Comparison of ENCODE assay signal across 20 cellular contexts in the genomic region with DNA sequence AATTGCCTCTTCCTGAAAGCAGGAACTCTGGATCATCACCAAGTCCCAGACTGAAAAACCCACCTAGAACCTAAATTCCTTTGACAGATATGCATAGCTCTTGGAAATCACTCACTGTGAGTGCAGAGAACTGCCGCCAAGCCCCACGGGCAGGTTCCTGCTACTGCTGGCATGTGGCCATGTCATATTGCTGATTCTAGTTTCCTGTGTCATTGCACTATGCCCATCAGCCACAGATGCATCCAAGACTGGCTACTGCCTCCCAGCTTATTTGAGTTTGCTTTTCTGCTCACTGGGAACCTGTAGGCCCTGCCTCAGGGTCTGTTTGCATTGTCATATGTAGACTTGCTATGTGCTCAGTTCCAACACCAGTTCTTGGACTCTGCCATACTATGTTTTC.
"Had no signal": no experiment of that assay in that cellular context is flagged by ENCODE, and none has a peak within 500 bp of the region (broad histone marks: within the 10 kb centered on the region; RNA-seq: fewer than 3 reads in every experiment).

No MANE protein-coding gene starts in this region.

- H2AFZ ChIP-seq: PC-9 had no signal

- H3K4me1 Mint-ChIP-seq: activated CD4-positive, alpha-beta T cell treated with anti-CD3 and anti-CD28 coated beads, Interleukin-2, amount 10 ng/mL, durations not matched to agents 7 days and 5 days; T-helper 17 cell had no signal

- H3K4me1 ChIP-seq: colonic mucosa had no signal

- H3K36me3 Mint-ChIP-seq: activated CD4-positive, alpha-beta memory T cell treated with anti-CD3 and anti-CD28 coated beads for 36 hours; activated naive CD8-positive, alpha-beta T cell had no signal

- H3K9me3 Mint-ChIP-seq: activated CD4-positive, alpha-beta memory T cell treated with anti-CD3 and anti-CD28 coated beads for 36 hours; activated CD4-positive, alpha-beta T cell treated with anti-CD3 and anti-CD28 coated beads, Interleukin-2, amount 10 ng/mL, durations not matched to agents 7 days and 5 days; activated naive CD4-positive, alpha-beta T cell treated with anti-CD3 and anti-CD28 coated beads for 36 hours; activated T-cell treated with anti-CD3 and anti-CD28 coated beads, Interleukin-2, amount 50 U/mL, for 4 hours had no signal

- H3K4me2 ChIP-seq: PC-9 had no signal

- H3K36me3 ChIP-seq: brain microvascular endothelial cell, colonic mucosa had no signal

- H3K27ac Mint-ChIP-seq: activated CD4-positive, alpha-beta memory T cell treated with anti-CD3 and anti-CD28 coated beads for 36 hours; activated CD4-positive, alpha-beta T cell treated with anti-CD3 and anti-CD28 coated beads, Interleukin-2, amount 10 ng/mL, durations not matched to agents 7 days and 5 days; activated naive CD4-positive, alpha-beta T cell treated with anti-CD3 and anti-CD28 coated beads for 36 hours; activated naive CD8-positive, alpha-beta T cell; T-helper 17 cell had no signal

- ATAC-seq: activated T-cell treated with anti-CD3 and anti-CD28 coated beads, Interleukin-2, amount 50 U/mL, for 4 hours; K562; T-helper 17 cell had no signal

- H3K27ac ChIP-seq: brain microvascular endothelial cell, colonic mucosa, PC-9 had no signal

- H3K4me3 Mint-ChIP-seq: activated CD4-positive, alpha-beta memory T cell treated with anti-CD3 and anti-CD28 coated beads for 36 hours; activated CD4-positive, alpha-beta T cell treated with anti-CD3 and anti-CD28 coated beads, Interleukin-2, amount 10 ng/mL, durations not matched to agents 7 days and 5 days; activated naive CD4-positive, alpha-beta T cell treated with anti-CD3 and anti-CD28 coated beads for 36 hours; activated naive CD8-positive, alpha-beta T cell; activated T-cell treated with anti-CD3 and anti-CD28 coated beads, Interleukin-2, amount 50 U/mL, for 4 hours; T-helper 17 cell had no signal

- DNase-seq: activated CD4-positive, alpha-beta memory T cell treated with anti-CD3 and anti-CD28 coated beads for 36 hours; activated CD4-positive, alpha-beta T cell treated with anti-CD3 and anti-CD28 coated beads, Interleukin-2, amount 10 ng/mL, durations not matched to agents 7 days and 5 days; activated CD4-positive, CD25-positive, alpha-beta regulatory T cell; activated CD8-positive, alpha-beta memory T cell treated with anti-CD3 and anti-CD28 coated beads for 24 hours; activated gamma-delta T cell; activated naive CD4-positive, alpha-beta T cell treated with anti-CD3 and anti-CD28 coated beads for 36 hours; activated T-cell treated with anti-CD3 and anti-CD28 coated beads, Interleukin-2, amount 50 U/mL, for 4 hours; amygdala; brain microvascular endothelial cell; colonic mucosa; Karpas-422; NCI-H1048; NCI-H1930; NCI-H524 treated with DMSO at 0.1 percent for 48 hours; PC-9; SIG-M5; T-helper 17 cell; T-helper 9 cell had no signal

- H3K9me3 ChIP-seq: colonic mucosa had no signal

- H3K4me3 ChIP-seq: colonic mucosa, K562, PC-9 had no signal

- H3K27me3 ChIP-seq: brain microvascular endothelial cell, colonic mucosa had no signal
